In genomic region chr14:104822821-104823615, GRCh38 we compare ENCODE assay signal across 1 cellular context.
TF ChIP-seq lines count a peak whose summit lies in the region.

No MANE protein-coding gene starts in this region.

TF ChIP-seq in WTC11, 78 proteins besides CTCF, POLR2A, EP300 and RAD21 (continued from another document):
- TF ChIP-seq FOXP4 (CRISPR knock-in tag; IDR thresholded peaks at IDR 0.05), result no peak
- no peak for TF ChIP-seq ZNF532 (CRISPR knock-in tag; IDR thresholded peaks at IDR 0.05; ENCODE audit: borderline replicate concordance)
- TF ChIP-seq TEAD1 (CRISPR knock-in tag; IDR thresholded peaks at IDR 0.05), result no peak
- no peak for TF ChIP-seq ATF1 (CRISPR knock-in tag; IDR thresholded peaks at IDR 0.05)
- TF ChIP-seq, protein P1, sequence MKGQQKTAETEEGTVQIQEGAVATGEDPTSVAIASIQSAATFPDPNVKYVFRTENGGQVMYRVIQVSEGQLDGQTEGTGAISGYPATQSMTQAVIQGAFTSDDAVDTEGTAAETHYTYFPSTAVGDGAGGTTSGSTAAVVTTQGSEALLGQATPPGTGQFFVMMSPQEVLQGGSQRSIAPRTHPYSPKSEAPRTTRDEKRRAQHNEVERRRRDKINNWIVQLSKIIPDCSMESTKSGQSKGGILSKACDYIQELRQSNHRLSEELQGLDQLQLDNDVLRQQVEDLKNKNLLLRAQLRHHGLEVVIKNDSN (CRISPR knock-in tag; IDR thresholded peaks at IDR 0.05), result no peak
- TF ChIP-seq, protein P2, sequence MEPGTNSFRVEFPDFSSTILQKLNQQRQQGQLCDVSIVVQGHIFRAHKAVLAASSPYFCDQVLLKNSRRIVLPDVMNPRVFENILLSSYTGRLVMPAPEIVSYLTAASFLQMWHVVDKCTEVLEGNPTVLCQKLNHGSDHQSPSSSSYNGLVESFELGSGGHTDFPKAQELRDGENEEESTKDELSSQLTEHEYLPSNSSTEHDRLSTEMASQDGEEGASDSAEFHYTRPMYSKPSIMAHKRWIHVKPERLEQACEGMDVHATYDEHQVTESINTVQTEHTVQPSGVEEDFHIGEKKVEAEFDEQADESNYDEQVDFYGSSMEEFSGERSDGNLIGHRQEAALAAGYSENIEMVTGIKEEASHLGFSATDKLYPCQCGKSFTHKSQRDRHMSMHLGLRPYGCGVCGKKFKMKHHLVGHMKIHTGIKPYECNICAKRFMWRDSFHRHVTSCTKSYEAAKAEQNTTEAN (CRISPR knock-in tag; IDR thresholded peaks at IDR 0.05), result no peak
- TF ChIP-seq CREM (CRISPR knock-in tag; IDR thresholded peaks at IDR 0.05), result no peak
- TF ChIP-seq ZNF671 (CRISPR knock-in tag; IDR thresholded peaks at IDR 0.05), result no peak
- no peak for TF ChIP-seq MYBL2 (CRISPR knock-in tag; IDR thresholded peaks at IDR 0.05)
- no peak for TF ChIP-seq SMAD3 (CRISPR knock-in tag; IDR thresholded peaks at IDR 0.05; ENCODE audit: borderline replicate concordance)
- no peak for TF ChIP-seq OVOL2 (CRISPR knock-in tag; IDR thresholded peaks at IDR 0.05; ENCODE audit: borderline replicate concordance)
- no peak for TF ChIP-seq ZMAT4 (CRISPR knock-in tag; IDR thresholded peaks at IDR 0.05)
- TF ChIP-seq, protein P3, sequence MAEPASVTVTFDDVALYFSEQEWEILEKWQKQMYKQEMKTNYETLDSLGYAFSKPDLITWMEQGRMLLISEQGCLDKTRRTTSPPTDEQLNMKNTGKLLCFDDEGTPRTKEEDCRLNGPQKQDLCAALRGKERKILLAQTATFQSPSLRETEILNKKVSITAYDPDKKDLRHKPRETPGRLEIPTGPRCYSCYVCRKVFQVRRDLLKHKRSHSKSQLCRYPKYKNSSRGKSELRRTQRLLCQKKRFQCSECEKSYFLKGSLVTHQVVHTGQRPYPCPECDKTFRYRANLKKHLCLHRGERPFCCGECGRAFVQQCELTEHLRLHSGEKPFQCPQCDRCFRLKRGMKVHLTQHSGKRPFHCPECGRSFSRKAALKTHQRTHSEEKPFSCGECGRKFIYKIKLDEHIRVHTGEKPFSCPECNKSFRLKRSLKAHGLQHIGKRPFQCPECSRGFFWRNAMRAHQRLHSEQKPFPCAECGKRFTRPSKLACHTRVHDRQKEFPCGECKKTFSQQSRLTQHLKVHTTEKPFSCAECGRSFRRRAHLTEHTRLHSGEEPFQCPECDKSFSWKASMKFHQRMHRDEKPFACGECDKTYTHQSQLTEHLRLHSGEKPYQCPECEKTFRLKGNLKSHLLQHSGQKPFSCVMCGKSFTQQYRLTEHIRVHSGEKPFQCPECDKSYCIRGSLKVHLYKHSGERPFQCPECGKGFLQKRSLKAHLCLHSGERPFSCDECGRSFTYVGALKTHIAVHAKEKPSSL (CRISPR knock-in tag; conservative IDR thresholded peaks at IDR 0.05), result no peak
- no peak for TF ChIP-seq ZSCAN18 (CRISPR knock-in tag; IDR thresholded peaks at IDR 0.05)
- TF ChIP-seq, protein P4, sequence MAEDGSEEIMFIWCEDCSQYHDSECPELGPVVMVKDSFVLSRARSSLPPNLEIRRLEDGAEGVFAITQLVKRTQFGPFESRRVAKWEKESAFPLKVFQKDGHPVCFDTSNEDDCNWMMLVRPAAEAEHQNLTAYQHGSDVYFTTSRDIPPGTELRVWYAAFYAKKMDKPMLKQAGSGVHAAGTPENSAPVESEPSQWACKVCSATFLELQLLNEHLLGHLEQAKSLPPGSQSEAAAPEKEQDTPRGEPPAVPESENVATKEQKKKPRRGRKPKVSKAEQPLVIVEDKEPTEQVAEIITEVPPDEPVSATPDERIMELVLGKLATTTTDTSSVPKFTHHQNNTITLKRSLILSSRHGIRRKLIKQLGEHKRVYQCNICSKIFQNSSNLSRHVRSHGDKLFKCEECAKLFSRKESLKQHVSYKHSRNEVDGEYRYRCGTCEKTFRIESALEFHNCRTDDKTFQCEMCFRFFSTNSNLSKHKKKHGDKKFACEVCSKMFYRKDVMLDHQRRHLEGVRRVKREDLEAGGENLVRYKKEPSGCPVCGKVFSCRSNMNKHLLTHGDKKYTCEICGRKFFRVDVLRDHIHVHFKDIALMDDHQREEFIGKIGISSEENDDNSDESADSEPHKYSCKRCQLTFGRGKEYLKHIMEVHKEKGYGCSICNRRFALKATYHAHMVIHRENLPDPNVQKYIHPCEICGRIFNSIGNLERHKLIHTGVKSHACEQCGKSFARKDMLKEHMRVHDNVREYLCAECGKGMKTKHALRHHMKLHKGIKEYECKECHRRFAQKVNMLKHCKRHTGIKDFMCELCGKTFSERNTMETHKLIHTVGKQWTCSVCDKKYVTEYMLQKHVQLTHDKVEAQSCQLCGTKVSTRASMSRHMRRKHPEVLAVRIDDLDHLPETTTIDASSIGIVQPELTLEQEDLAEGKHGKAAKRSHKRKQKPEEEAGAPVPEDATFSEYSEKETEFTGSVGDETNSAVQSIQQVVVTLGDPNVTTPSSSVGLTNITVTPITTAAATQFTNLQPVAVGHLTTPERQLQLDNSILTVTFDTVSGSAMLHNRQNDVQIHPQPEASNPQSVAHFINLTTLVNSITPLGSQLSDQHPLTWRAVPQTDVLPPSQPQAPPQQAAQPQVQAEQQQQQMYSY (CRISPR knock-in tag; IDR thresholded peaks at IDR 0.05), result no peak
- TF ChIP-seq TCF7 (CRISPR knock-in tag; IDR thresholded peaks at IDR 0.05; ENCODE audit: low read depth), result no peak
- no peak for TF ChIP-seq NR1H2 (CRISPR knock-in tag; IDR thresholded peaks at IDR 0.05)
- TF ChIP-seq GTF2I (CRISPR knock-in tag; conservative IDR thresholded peaks at IDR 0.05), result no peak
